Comparison of ENCODE assay signal across 1 cellular context in the genomic region with DNA sequence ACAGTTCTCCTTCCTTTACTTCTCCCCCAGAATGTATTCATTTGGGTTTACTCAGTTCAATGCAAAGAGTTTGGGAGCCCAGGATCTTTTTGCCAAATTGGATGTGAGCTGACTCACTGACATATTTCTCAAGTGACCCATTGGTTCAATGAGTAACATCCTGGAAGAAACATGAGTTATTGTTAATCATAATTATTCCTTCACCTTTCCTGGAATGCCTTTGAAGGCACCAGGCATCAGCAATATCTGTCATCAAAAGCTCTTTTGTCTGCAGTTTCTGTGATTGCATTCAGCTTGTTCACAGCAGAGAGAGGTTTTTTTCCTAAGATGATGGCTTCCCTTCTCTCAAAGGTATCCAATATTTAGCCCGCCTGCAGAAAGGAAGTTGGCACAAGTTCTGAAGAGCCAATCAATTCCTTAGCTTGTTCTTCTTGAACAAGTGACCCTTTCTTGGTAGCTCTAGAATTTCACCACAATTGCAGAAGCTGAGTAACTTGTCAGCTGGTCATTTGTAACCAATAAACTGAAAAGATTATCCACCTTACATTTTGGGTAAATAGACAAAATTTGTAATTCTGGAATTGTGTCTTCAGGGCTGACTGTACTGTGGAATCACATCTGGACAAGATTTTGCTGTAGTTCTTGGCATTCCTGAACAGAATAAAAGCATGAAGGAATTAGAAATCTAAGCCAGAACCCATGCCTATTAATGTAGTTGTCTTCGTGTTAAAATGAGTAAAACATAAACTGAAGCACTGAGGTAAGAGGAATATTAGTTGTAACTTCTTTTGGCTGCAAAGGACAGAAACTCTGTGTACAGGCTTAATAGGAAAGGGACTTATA.
TF ChIP-seq lines count a peak whose summit lies in the region.

No MANE protein-coding gene starts in this region.

TF ChIP-seq in SK-N-SH, 30 proteins besides CTCF, POLR2A, EP300 and RAD21 (continued from another document):
- TF ChIP-seq, protein P1, sequence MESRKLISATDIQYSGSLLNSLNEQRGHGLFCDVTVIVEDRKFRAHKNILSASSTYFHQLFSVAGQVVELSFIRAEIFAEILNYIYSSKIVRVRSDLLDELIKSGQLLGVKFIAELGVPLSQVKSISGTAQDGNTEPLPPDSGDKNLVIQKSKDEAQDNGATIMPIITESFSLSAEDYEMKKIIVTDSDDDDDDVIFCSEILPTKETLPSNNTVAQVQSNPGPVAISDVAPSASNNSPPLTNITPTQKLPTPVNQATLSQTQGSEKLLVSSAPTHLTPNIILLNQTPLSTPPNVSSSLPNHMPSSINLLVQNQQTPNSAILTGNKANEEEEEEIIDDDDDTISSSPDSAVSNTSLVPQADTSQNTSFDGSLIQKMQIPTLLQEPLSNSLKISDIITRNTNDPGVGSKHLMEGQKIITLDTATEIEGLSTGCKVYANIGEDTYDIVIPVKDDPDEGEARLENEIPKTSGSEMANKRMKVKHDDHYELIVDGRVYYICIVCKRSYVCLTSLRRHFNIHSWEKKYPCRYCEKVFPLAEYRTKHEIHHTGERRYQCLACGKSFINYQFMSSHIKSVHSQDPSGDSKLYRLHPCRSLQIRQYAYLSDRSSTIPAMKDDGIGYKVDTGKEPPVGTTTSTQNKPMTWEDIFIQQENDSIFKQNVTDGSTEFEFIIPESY (IDR thresholded peaks at IDR 0.05; ENCODE audit: borderline replicate concordance, low read depth): peak; percentile 6; the same call in 1 of the 2 replicates
- TF ChIP-seq YY1 (IDR thresholded peaks at IDR 0.05; ENCODE audit: low read depth) (peak; percentile 63; the same call in 1 of the 2 replicates), EZH2phosphoT487 (IDR thresholded peaks at IDR 0.05; ENCODE audit: borderline replicate concordance, low read depth) (no peak), TEAD4 (IDR thresholded peaks at IDR 0.05; ENCODE audit: borderline replicate concordance, insufficient read depth) (peak; percentile 99), ELF1 (IDR thresholded peaks at IDR 0.05) (no peak), SIN3A (IDR thresholded peaks at IDR 0.05; ENCODE audit: borderline replicate concordance, low read depth, low read length) (peak; percentile 81), GABPA (IDR thresholded peaks at IDR 0.05; ENCODE audit: low read depth) (no peak; the same call in 1 of the 2 replicates), SMC3 (IDR thresholded peaks at IDR 0.05; ENCODE audit: low read depth, low read length) (no peak)
- TF ChIP-seq, protein P2, sequence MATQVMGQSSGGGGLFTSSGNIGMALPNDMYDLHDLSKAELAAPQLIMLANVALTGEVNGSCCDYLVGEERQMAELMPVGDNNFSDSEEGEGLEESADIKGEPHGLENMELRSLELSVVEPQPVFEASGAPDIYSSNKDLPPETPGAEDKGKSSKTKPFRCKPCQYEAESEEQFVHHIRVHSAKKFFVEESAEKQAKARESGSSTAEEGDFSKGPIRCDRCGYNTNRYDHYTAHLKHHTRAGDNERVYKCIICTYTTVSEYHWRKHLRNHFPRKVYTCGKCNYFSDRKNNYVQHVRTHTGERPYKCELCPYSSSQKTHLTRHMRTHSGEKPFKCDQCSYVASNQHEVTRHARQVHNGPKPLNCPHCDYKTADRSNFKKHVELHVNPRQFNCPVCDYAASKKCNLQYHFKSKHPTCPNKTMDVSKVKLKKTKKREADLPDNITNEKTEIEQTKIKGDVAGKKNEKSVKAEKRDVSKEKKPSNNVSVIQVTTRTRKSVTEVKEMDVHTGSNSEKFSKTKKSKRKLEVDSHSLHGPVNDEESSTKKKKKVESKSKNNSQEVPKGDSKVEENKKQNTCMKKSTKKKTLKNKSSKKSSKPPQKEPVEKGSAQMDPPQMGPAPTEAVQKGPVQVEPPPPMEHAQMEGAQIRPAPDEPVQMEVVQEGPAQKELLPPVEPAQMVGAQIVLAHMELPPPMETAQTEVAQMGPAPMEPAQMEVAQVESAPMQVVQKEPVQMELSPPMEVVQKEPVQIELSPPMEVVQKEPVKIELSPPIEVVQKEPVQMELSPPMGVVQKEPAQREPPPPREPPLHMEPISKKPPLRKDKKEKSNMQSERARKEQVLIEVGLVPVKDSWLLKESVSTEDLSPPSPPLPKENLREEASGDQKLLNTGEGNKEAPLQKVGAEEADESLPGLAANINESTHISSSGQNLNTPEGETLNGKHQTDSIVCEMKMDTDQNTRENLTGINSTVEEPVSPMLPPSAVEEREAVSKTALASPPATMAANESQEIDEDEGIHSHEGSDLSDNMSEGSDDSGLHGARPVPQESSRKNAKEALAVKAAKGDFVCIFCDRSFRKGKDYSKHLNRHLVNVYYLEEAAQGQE (IDR thresholded peaks at IDR 0.05; ENCODE audit: low read depth, low read length): peak; percentile 39; the same call in 1 of the 2 replicates
